Comparison of ENCODE assay signal across 8 cellular contexts in the genomic region with DNA sequence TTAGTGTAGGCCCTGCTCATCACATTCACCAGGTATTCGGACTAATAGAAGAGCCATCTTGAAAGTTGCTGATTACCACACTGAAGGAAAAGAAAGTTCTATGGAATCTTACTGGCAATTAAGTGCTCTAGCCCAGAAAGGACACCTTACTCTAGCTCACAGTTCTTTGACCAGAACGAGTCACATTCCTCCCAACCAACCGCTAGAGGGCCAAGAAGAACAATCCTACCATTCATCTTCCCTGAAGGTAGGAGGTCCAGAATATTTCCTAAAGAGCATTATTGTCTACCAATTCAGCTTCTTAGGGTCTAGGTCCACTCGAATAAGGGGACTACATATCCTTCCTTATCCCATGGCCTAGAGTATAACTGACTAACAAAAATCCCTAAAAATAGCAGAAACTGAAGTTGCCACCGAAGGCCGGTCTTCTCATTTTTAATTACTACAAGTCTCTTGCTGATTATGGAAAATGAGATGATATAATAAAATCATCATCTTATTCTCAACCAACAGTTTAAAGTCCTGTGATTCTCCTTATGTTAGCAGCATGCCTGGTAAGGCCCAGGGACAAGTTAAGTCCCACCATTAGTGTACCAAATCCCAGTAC. TPM values are rescaled to one million over a fixed set of nuclear protein-coding genes. Genes with fewer than 3 reads are reported as not detected.
DNase-seq lines count a peak whose midpoint lies in the region; ATAC-seq, FAIRE-seq and TF ChIP-seq lines count a peak whose summit lies in the region.

No MANE protein-coding gene starts in this region.

- H3K4me2 ChIP-seq in A549 = no peak overlapping the region
- no peak overlapping the region for H3K4me2 ChIP-seq in HCT116 (ENCODE audit: low read length)
- no peak overlapping the region for H3K4me2 ChIP-seq in K562 (ENCODE audit: insufficient read depth, low read length)

- ATAC-seq in A549 = peak; percentile 95 to 96
- ATAC-seq in HCT116 = peak; percentile 93
- peak; percentile 92 for ATAC-seq in K562
- peak in 1 of 2 donors; percentile 75 for ATAC-seq in upper lobe of left lung (ENCODE audit: low FRiP score in 2 of 2)

- H3K9me1 ChIP-seq in K562 (ENCODE audit: control insufficient read depth, insufficient read depth, low read length) = no peaks in the 10 kb centered on the region

- in situ Hi-C loops in K562 (cut with MboI) = no loop called here

- TF ChIP-seq EP300 in A549 (IDR thresholded peaks at IDR 0.05) = no peak
- TF ChIP-seq EP300 in K562 (IDR thresholded peaks at IDR 0.05; ENCODE audit: low read length) = no peak
- TF ChIP-seq EP300 in upper lobe of left lung (IDR thresholded peaks at IDR 0.05) = no peak

- TF ChIP-seq POLR2A in A549 (IDR thresholded peaks at IDR 0.05; ENCODE audit: low read length) (no peak), HCT116 (IDR thresholded peaks at IDR 0.05; ENCODE audit: borderline replicate concordance, extremely low read depth, insufficient read depth, insufficient read length) (no peak), K562 (conservative IDR thresholded peaks at IDR 0.05) (no peak), upper lobe of left lung (IDR thresholded peaks at IDR 0.05) (no peak)

- CTCF ChIA-PET in A549 (lab: Yijun Ruan, JAX) (interaction anchor here (0.6 to 2.1 kb wide), 20 partner anchors 9 to 578 kb away, joined by 3 to 12 read pairs (median 4); a partner anchor contains a TSS), HCT116 (lab: Charles Lee) (interaction anchor here (0.6 to 2.4 kb wide), 12 partner anchors 9 to 279 kb away, joined by 3 to 20 read pairs (median 5); a partner anchor contains a TSS), K562 (lab: Yijun Ruan, JAX; ENCODE audit: low intra/inter-chr PET ratio) (interaction anchor here (0.7 kb wide), 1 partner anchor 68 kb away, joined by 3 read pairs; no protein-coding TSS in a partner anchor)

- DNase-seq in A549 (ENCODE audit: low read depth in 1 of 2, low spot score in 1 of 2) = peak; percentile 48 to 58
- peak; percentile 53 for DNase-seq in GM03348 (ENCODE audit: low spot score)
- peak; percentile 45 for DNase-seq in HCT116 (ENCODE audit: low read depth, low spot score)
- peak; percentile 76 for DNase-seq in NAMALWA (ENCODE audit: low spot score)
- peak; percentile 50 to 55 (median 50) for DNase-seq in K562 (ENCODE audit: extremely low read depth in 1 of 4, low spot score in 3 of 4)
- no peak for DNase-seq in kidney
- DNase-seq in upper lobe of left lung = no peak
- no peak for DNase-seq in GOT3 (lab: John Stamatoyannopoulos, UW)

- no peaks in the 10 kb centered on the region for H3K9me2 ChIP-seq in HCT116 (ENCODE audit: insufficient read depth)

- H3K27ac ChIP-seq in A549 (no peak overlapping the region), HCT116 (ENCODE audit: low read depth, low read length) (no peak overlapping the region), K562 (ENCODE audit: extremely low read depth, low read depth, low read length) (no peak overlapping the region), kidney (ENCODE audit: low read depth in 2 of 2, low read length in 2 of 2) (no peak overlapping the region), upper lobe of left lung (no peak overlapping the region)

- H3K9ac ChIP-seq in HCT116 (ENCODE audit: low read length) (no peak overlapping the region), K562 (ENCODE audit: insufficient read depth in 1 of 2, low read depth in 2 of 2, low read length in 2 of 2) (no peak overlapping the region), kidney (ENCODE audit: low read length in 2 of 2) (no peak overlapping the region)

- H3K4me1 ChIP-seq in A549 (no peaks in the 10 kb centered on the region), HCT116 (ENCODE audit: control insufficient read depth in 1 of 2, insufficient read depth in 2 of 2, low read length in 2 of 2) (no peaks in the 10 kb centered on the region), K562 (replicated peaks in 1 of 2; ENCODE audit: control insufficient read depth in 2 of 2, insufficient read depth in 2 of 2, low read length in 2 of 2) (no peaks in the 10 kb centered on the region), kidney (ENCODE audit: control insufficient read depth in 1 of 2, insufficient read depth in 1 of 2, low read depth in 1 of 2, low read length in 2 of 2) (no peaks in the 10 kb centered on the region), upper lobe of left lung (no peaks in the 10 kb centered on the region)

- intact Hi-C loops in HCT116 (cut with micrococcal nuclease) (loop anchor here (5.0 to 10.0 kb wide), 3 partner anchors 67 to 469 kb away; a partner anchor contains a TSS), K562 (cut with micrococcal nuclease) (loop anchor here (2.0 to 5.0 kb wide), 2 partner anchors 67 to 159 kb away; a partner anchor contains a TSS), kidney (cut with DNase I) (no loop called here)

- no peaks in the 10 kb centered on the region for H3K9me3 ChIP-seq in A549
- no peaks in the 10 kb centered on the region for H3K9me3 ChIP-seq in HCT116 (ENCODE audit: control insufficient read depth in 1 of 2, insufficient read depth in 1 of 2, low read depth in 1 of 2, low read length in 2 of 2)
- no peaks in the 10 kb centered on the region for H3K9me3 ChIP-seq in K562 (replicated peaks; ENCODE audit: control insufficient read depth, insufficient read depth, low read depth, low read length)
- no peaks in the 10 kb centered on the region for H3K9me3 ChIP-seq in kidney (ENCODE audit: control insufficient read depth in 1 of 2, low read length in 2 of 2)
- H3K9me3 ChIP-seq in upper lobe of left lung = no peaks in the 10 kb centered on the region

- RAD21 ChIA-PET in HCT116 (lab: Charles Lee; ENCODE audit: low non-redundant PET in 1 of 2, low total read pairs in 2 of 2, uncharacterized antibody in 2 of 2, unreplicated experiment in 2 of 2) = interaction anchor here (1.9 to 2.1 kb wide), 2 partner anchors 68 kb away, joined by 6 to 13 read pairs; a partner anchor contains a TSS

- no peak overlapping the region for H2AFZ ChIP-seq in HCT116 (ENCODE audit: low read depth, low read length, poor library complexity, severe bottlenecking)
- no peak overlapping the region for H2AFZ ChIP-seq in K562 (ENCODE audit: low read depth, low read length)

- TF ChIP-seq RAD21 in A549 (conservative IDR thresholded peaks at IDR 0.05 in 1 of 2, IDR thresholded peaks at IDR 0.05 in 1 of 2) (peak; percentile 43; a peak in 4 of 5 replicates), HCT116 (IDR thresholded peaks at IDR 0.05; ENCODE audit: low read depth) (peak; percentile 64), K562 (CRISPR knock-in tag; conservative IDR thresholded peaks at IDR 0.05 in 1 of 2, IDR thresholded peaks at IDR 0.05 in 1 of 2) (peak in 1 of 2 experiments; percentile 62; a peak in 3 of 4 replicates)

- FAIRE-seq in A549 (lab: Jason Lieb, UNC) = peak; percentile 77
- peak; percentile 80 for FAIRE-seq in K562 (lab: Jason Lieb, UNC)
- peak; percentile 44 for FAIRE-seq in kidney (lab: Jason Lieb, UNC)

- H3K27me3 ChIP-seq in HCT116 (ENCODE audit: insufficient read depth, low read length) (no peaks in the 10 kb centered on the region), K562 (ENCODE audit: control insufficient read depth in 2 of 2, insufficient read depth in 2 of 2, low read length in 2 of 2) (peaks cover 0 to 4% of the 10 kb centered on the region in 2 experiments; a peak in 1 of 5 replicates), upper lobe of left lung (no peaks in the 10 kb centered on the region)

- TF ChIP-seq CTCF in A549 (IDR thresholded peaks at IDR 0.05) = peak; percentile 68
- TF ChIP-seq CTCF in HCT116 (IDR thresholded peaks at IDR 0.05 in 2 of 3, conservative IDR thresholded peaks at IDR 0.05 in 1 of 3; ENCODE audit: borderline replicate concordance in 1 of 3, insufficient read depth in 1 of 3, low read depth in 2 of 3, low read length in 2 of 3) = peak; percentile 66 to 88 (median 82)
- TF ChIP-seq CTCF in K562 (IDR thresholded peaks at IDR 0.05 in 2 of 3, conservative IDR thresholded peaks at IDR 0.05 in 1 of 3; ENCODE audit: insufficient read depth in 2 of 3, low read depth in 1 of 3, low read length in 3 of 3) = peak; percentile 57 to 71 (median 61)
- peak; percentile 76 for TF ChIP-seq CTCF in kidney (IDR thresholded peaks at IDR 0.05; ENCODE audit: borderline replicate concordance, extremely low read depth, insufficient read depth)
- TF ChIP-seq CTCF in upper lobe of left lung (IDR thresholded peaks at IDR 0.05) = peak; percentile 26 to 58 (median 54)

- H4K20me1 ChIP-seq in HCT116 (ENCODE audit: insufficient read depth) (no peaks in the 10 kb centered on the region), K562 (replicated peaks; ENCODE audit: control insufficient read depth, insufficient read depth, low read length) (no peaks in the 10 kb centered on the region)

- H3K36me3 ChIP-seq in HCT116 (ENCODE audit: control insufficient read depth in 1 of 2, insufficient read depth in 2 of 2, low read length in 2 of 2) (no peaks in the 10 kb centered on the region), K562 (ENCODE audit: control insufficient read depth, insufficient read depth, low read length) (no peaks in the 10 kb centered on the region), kidney (ENCODE audit: control insufficient read depth in 1 of 2, insufficient read depth in 2 of 2, low read length in 2 of 2) (no peaks in the 10 kb centered on the region), upper lobe of left lung (no peaks in the 10 kb centered on the region)

- H3K4me3 ChIP-seq in A549 = no peak overlapping the region
- no peak overlapping the region for H3K4me3 ChIP-seq in HCT116 (replicated peaks in 1 of 2; ENCODE audit: low read depth in 1 of 2, low read length in 2 of 2)
- H3K4me3 ChIP-seq in K562 = no peak overlapping the region
- H3K4me3 ChIP-seq in kidney (ENCODE audit: low read length in 2 of 2) = no peak overlapping the region
- H3K4me3 ChIP-seq in upper lobe of left lung = no peak overlapping the region

- BruUV-seq in HCT116 (replicated peaks; lab: Mats Ljungman, UMichigan) = no TSS peak
- BruUV-seq in K562 (replicated peaks; lab: Mats Ljungman, UMichigan) = no TSS peak

- no peaks in the 10 kb centered on the region for H3K79me2 ChIP-seq in HCT116 (ENCODE audit: insufficient read depth, low read length)
- H3K79me2 ChIP-seq in K562 (ENCODE audit: control insufficient read depth, insufficient read depth, low read length) = no peaks in the 10 kb centered on the region

- 33% methylated on average over 6 of the region's 6 CpGs for WGBS in A549 (ENCODE audit: missing lambda C conversion rate)
- WGBS in K562 (ENCODE audit: insufficient coverage, low coverage, missing lambda C conversion rate) = 9% methylated on average over 6 of the region's 6 CpGs
- WGBS in upper lobe of left lung, 2 donors = 42 to 43% methylated on average over 6 of the region's 6 CpGs

- POLR2A ChIA-PET in A549 (lab: Yijun Ruan, JAX) (interaction anchor here (1.0 kb wide), 1 partner anchor 68 kb away, joined by 3 read pairs; no protein-coding TSS in a partner anchor), HCT116 (lab: Charles Lee) (no interaction called here), K562 (lab: Yijun Ruan, JAX) (interaction anchor here (0.7 kb wide), 1 partner anchor 31 kb away, joined by 4 read pairs; no protein-coding TSS in a partner anchor)

RNA-seq across cellular contexts. Expression of a gene that starts 2.7 kb away (rescaled TPM):
- polyA plus RNA-seq in A549 (2011; rRNA removed) (not detected in 2 replicates), A549 (2017; fragmentation: RNase III; extraction: RNeasy Plus Mini Kit Qiagen cat#74134 plus additional on column Dnase treatment) (not detected in 3 replicates), K562 (2011; rRNA removed) (not detected in 2 replicates), K562 (2014; fragmentation: Illumina TruSeq; extraction: Trizol) (not detected in 2 replicates), K562 (2014; fragmentation: Nextera tagmentation; extraction: Ambion mirVana) (not detected), K562 (2014; rRNA removed) (not detected in 2 replicates), kidney (ENCODE audit: insufficient read depth, low read depth, low replicate concordance) (116 TPM)
- polyA plus RNA-seq in A549 (2012; cell fraction: cytosol; rRNA removed) = not detected in 2 replicates
- not detected in 2 replicates for polyA plus RNA-seq in A549 (2012; cell fraction: nucleus; rRNA removed)
- polyA minus RNA-seq in A549 (2011; rRNA and poly(A)+ RNA removed) = not detected in 2 replicates
- total RNA-seq in HCT116 (2021; ENCODE audit: unreplicated experiment) (not detected), K562 (2014; rRNA removed) (not detected in 2 replicates), K562 (2014; rRNA removed; fragmentation: Illumina TruSeq; extraction: Trizol) (not detected in 2 replicates), K562 (2015; rRNA removed; fragmentation: Illumina TruSeq; extraction: Trizol) (not detected in 2 replicates), K562 (2021) (not detected in 2 replicates), kidney (16.5 TPM), upper lobe of left lung (1 to 10 TPM in 1 of 6 donors, under 1 TPM in 2, not detected in 3; 0.67 to 1.3 (median 0.83) TPM)
- polyA plus RNA-seq in HCT116 (2012) = 0.03 TPM in 1 of 2 replicates, not detected in the other
- total RNA-seq in K562 (2011; cell fraction: chromatin; rRNA removed; ENCODE audit: low replicate concordance) = not detected in 2 replicates
- total RNA-seq in K562 (2011; cell fraction: nucleolus; rRNA removed) = not detected in 2 replicates
- total RNA-seq in K562 (2011; cell fraction: nucleoplasm; rRNA removed) = not detected in 2 replicates
- polyA plus RNA-seq in K562 (2011; cell fraction: cytosol; rRNA removed) = not detected in 2 replicates
- polyA plus RNA-seq in K562 (2011; cell fraction: nucleus; rRNA removed) = not detected in 2 replicates
- polyA plus RNA-seq in K562 (2012) = not detected in 2 replicates
- polyA minus RNA-seq in K562 (2011; rRNA and poly(A)+ RNA removed) = not detected in 2 replicates
- not detected in 2 replicates for polyA minus RNA-seq in K562 (2011; cell fraction: cytosol; rRNA and poly(A)+ RNA removed)
- not detected in 2 replicates for polyA minus RNA-seq in K562 (2011; cell fraction: nucleus; rRNA and poly(A)+ RNA removed)

Comparison
In these comparisons a context has a peak if more than half of its experiments do, and no peak if none do; other contexts are left out.
1. DNase-seq: peak in A549 (2 of 2), GM03348 (single experiment), HCT116 (single experiment), NAMALWA (single experiment) and K562 (4 of 4); none in kidney (single experiment), upper lobe of left lung (0 of 2) and GOT3 (single experiment).
2. Peak in every context shown above with its lines, with median percentiles within 50 percentile points of each other: CTCF ChIP-seq.